2 cellular contexts compared by ENCODE assay signal in genomic region chr7:140673063-140673769, GRCh38.
TF ChIP-seq lines count a peak whose summit lies in the region.

No MANE protein-coding gene starts in this region.

TF ChIP-seq in HEK293, 187 proteins besides CTCF, POLR2A, EP300 and RAD21 (continues in another document):
- peak; percentile 58; the same call in 1 of the 2 replicates for TF ChIP-seq ZNF629 (tag by site-specific recombination; IDR thresholded peaks at IDR 0.05)
- peak; percentile 78 for TF ChIP-seq SP7 (tag by site-specific recombination; IDR thresholded peaks at IDR 0.05)
- TF ChIP-seq HOXD13 (CRISPR knock-in tag; IDR thresholded peaks at IDR 0.05; ENCODE audit: borderline replicate concordance): no peak
- TF ChIP-seq FEZF1 (tag by site-specific recombination; IDR thresholded peaks at IDR 0.05): no peak
- no peak for TF ChIP-seq ZNF23 (tag by site-specific recombination; IDR thresholded peaks at IDR 0.05; ENCODE audit: borderline replicate concordance)
- TF ChIP-seq ZNF791 (tag by site-specific recombination; IDR thresholded peaks at IDR 0.05): no peak
- TF ChIP-seq KLF8 (tag by site-specific recombination; IDR thresholded peaks at IDR 0.05): peak; percentile 84; the same call in 1 of the 2 replicates
- no peak for TF ChIP-seq ZNF549 (tag by site-specific recombination; IDR thresholded peaks at IDR 0.05)
- no peak for TF ChIP-seq ZNF488 (tag by site-specific recombination; IDR thresholded peaks at IDR 0.05)
- no peak for TF ChIP-seq ZNF324 (tag by site-specific recombination; IDR thresholded peaks at IDR 0.05)
- TF ChIP-seq INSM2 (tag by site-specific recombination; IDR thresholded peaks at IDR 0.05): peak; percentile 54; the same call in 1 of the 2 replicates
- TF ChIP-seq ZNF776 (tag by site-specific recombination; IDR thresholded peaks at IDR 0.05; ENCODE audit: borderline replicate concordance): no peak
- TF ChIP-seq ZNF596 (tag by site-specific recombination; IDR thresholded peaks at IDR 0.05): no peak
- no peak for TF ChIP-seq ZNF404 (tag by site-specific recombination; IDR thresholded peaks at IDR 0.05)
- TF ChIP-seq ZNF132 (tag by site-specific recombination; IDR thresholded peaks at IDR 0.05; ENCODE audit: borderline replicate concordance): no peak
- TF ChIP-seq BCL11A (tag by site-specific recombination; IDR thresholded peaks at IDR 0.05; ENCODE audit: low read depth): no peak
- no peak for TF ChIP-seq ZNF18 (tag by site-specific recombination; IDR thresholded peaks at IDR 0.05)
- peak; percentile 83 for TF ChIP-seq ZXDB (tag by site-specific recombination; IDR thresholded peaks at IDR 0.05)
- no peak for TF ChIP-seq ZNF292 (tag by site-specific recombination; IDR thresholded peaks at IDR 0.05; ENCODE audit: borderline replicate concordance, low read depth)
- TF ChIP-seq ZNF571 (tag by site-specific recombination; IDR thresholded peaks at IDR 0.05): no peak
- no peak for TF ChIP-seq ZNF626 (tag by site-specific recombination; IDR thresholded peaks at IDR 0.05)
- no peak for TF ChIP-seq ZNF426 (tag by site-specific recombination; IDR thresholded peaks at IDR 0.05)
- TF ChIP-seq ZNF112 (tag by site-specific recombination; IDR thresholded peaks at IDR 0.05): no peak
- TF ChIP-seq ZNF335 (tag by site-specific recombination; conservative IDR thresholded peaks at IDR 0.05): peak; percentile 97
- peak; percentile 61 for TF ChIP-seq ZBTB17 (tag by site-specific recombination; IDR thresholded peaks at IDR 0.05)
- TF ChIP-seq ZNF394 (tag by site-specific recombination; IDR thresholded peaks at IDR 0.05; ENCODE audit: borderline replicate concordance): 0 out of 2 replicates have a peak, but pooled peaks have one; percentile 11
- peak; percentile 37 for TF ChIP-seq GLIS1 (tag by site-specific recombination; IDR thresholded peaks at IDR 0.05)
- no peak for TF ChIP-seq ZNF366 (tag by site-specific recombination; conservative IDR thresholded peaks at IDR 0.05)
- peak; percentile 60; the same call in 1 of the 2 replicates for TF ChIP-seq REPIN1 (tag by site-specific recombination; IDR thresholded peaks at IDR 0.05; ENCODE audit: low read depth)
- TF ChIP-seq ZNF785 (tag by site-specific recombination; IDR thresholded peaks at IDR 0.05): no peak
- TF ChIP-seq BCL6B (tag by site-specific recombination; IDR thresholded peaks at IDR 0.05): no peak
- TF ChIP-seq RBAK (tag by site-specific recombination; IDR thresholded peaks at IDR 0.05): no peak

TF ChIP-seq in H1, 55 proteins besides CTCF, POLR2A, EP300 and RAD21 (continued from another document):
- TF ChIP-seq TCF12 (IDR thresholded peaks at IDR 0.05; ENCODE audit: low read depth, low read length) (no peak), NANOG (IDR thresholded peaks at IDR 0.05; ENCODE audit: insufficient read depth, low read depth, low read length, poor library complexity, severe bottlenecking) (no peak), PHF8 (conservative IDR thresholded peaks at IDR 0.05; ENCODE audit: low read depth, low read length) (0 out of 2 replicates have a peak, but pooled peaks have one; percentile 28), EZH2 (IDR thresholded peaks at IDR 0.05; ENCODE audit: low read depth, low read length, severe bottlenecking) (no peak), YY1 (IDR thresholded peaks at IDR 0.05; ENCODE audit: low read depth, low read length) (no peak), KDM5A (IDR thresholded peaks at IDR 0.05; ENCODE audit: low read length) (no peak), KDM4A (IDR thresholded peaks at IDR 0.05; ENCODE audit: low read depth, low read length, severe bottlenecking) (peak; percentile 98), TAF1 (IDR thresholded peaks at IDR 0.05; ENCODE audit: low read depth, low read length) (0 out of 2 replicates have a peak, but pooled peaks have one; percentile 5), MAX (IDR thresholded peaks at IDR 0.05) (peak; percentile 25; the same call in 1 of the 2 replicates), TBP (IDR thresholded peaks at IDR 0.05; ENCODE audit: low read depth, low read length) (no peak), SRF (IDR thresholded peaks at IDR 0.05; ENCODE audit: low read depth, low read length) (no peak), CBX5 (IDR thresholded peaks at IDR 0.05; ENCODE audit: low read depth, low read length) (no peak), ZNF274 (IDR thresholded peaks at IDR 0.05; ENCODE audit: borderline replicate concordance, extremely low read depth, low read length) (no peak), ATF2 (IDR thresholded peaks at IDR 0.05; ENCODE audit: low read length) (no peak), SAP30 (IDR thresholded peaks at IDR 0.05; ENCODE audit: insufficient read depth, insufficient replicate concordance, low read length) (peak; percentile 32), HDAC6 (IDR thresholded peaks at IDR 0.05; ENCODE audit: low read depth, low read length) (no peak), CHD7 (IDR thresholded peaks at IDR 0.05; ENCODE audit: insufficient replicate concordance, low read length) (no peak), E2F6 (IDR thresholded peaks at IDR 0.05) (no peak), RBBP5 (IDR thresholded peaks at IDR 0.05; ENCODE audit: borderline replicate concordance, low read depth, low read length) (no peak; the same call in 1 of the 2 replicates), KDM1A (IDR thresholded peaks at IDR 0.05; ENCODE audit: borderline replicate concordance, low read length) (no peak), JUN (IDR thresholded peaks at IDR 0.05; ENCODE audit: low read depth, low read length) (no peak), JUND (IDR thresholded peaks at IDR 0.05; ENCODE audit: low read length) (no peak), POU5F1 (IDR thresholded peaks at IDR 0.05; ENCODE audit: low read depth, low read length) (no peak), CTBP2 (IDR thresholded peaks at IDR 0.05; ENCODE audit: borderline replicate concordance, insufficient read depth, insufficient read length, low read length) (no peak), SIX5 (IDR thresholded peaks at IDR 0.05; ENCODE audit: low read depth, low read length) (no peak), RFX5 (IDR thresholded peaks at IDR 0.05; ENCODE audit: borderline replicate concordance, low read depth, low read length) (no peak), SUZ12 (IDR thresholded peaks at IDR 0.05; ENCODE audit: low read length) (no peak)
